ENCODE assay signal across 1 cellular context in genomic region chr16:31009894-31010293, GRCh38.
TF ChIP-seq lines count a peak whose summit lies in the region.

No MANE protein-coding gene starts in this region.

TF ChIP-seq in HepG2, 621 proteins besides CTCF, POLR2A, EP300 and RAD21:
- TF ChIP-seq DPF2 (CRISPR knock-in tag; IDR thresholded peaks at IDR 0.05; ENCODE audit: borderline replicate concordance, low read depth) = no peak
- no peak for TF ChIP-seq RXRA (CRISPR knock-in tag; IDR thresholded peaks at IDR 0.05)
- TF ChIP-seq ARNTL (CRISPR knock-in tag; IDR thresholded peaks at IDR 0.05) = no peak
- TF ChIP-seq STAG1 (CRISPR knock-in tag; IDR thresholded peaks at IDR 0.05) = peak; percentile 32; the same call in 1 of the 2 replicates
- TF ChIP-seq ELF4 (CRISPR knock-in tag; IDR thresholded peaks at IDR 0.05; ENCODE audit: borderline replicate concordance) = no peak
- no peak for TF ChIP-seq KLF15 (CRISPR knock-in tag; IDR thresholded peaks at IDR 0.05; ENCODE audit: borderline replicate concordance)
- no peak for TF ChIP-seq ZSCAN5A (CRISPR knock-in tag; IDR thresholded peaks at IDR 0.05; ENCODE audit: borderline replicate concordance)
- TF ChIP-seq ZIK1 (CRISPR knock-in tag; IDR thresholded peaks at IDR 0.05; ENCODE audit: borderline replicate concordance, low read depth) = no peak
- TF ChIP-seq ZNF607 (CRISPR knock-in tag; IDR thresholded peaks at IDR 0.05; ENCODE audit: borderline replicate concordance) = no peak
- no peak for TF ChIP-seq KDM3A (CRISPR knock-in tag; IDR thresholded peaks at IDR 0.05; ENCODE audit: low read depth)
- TF ChIP-seq ZNF263 (CRISPR knock-in tag; IDR thresholded peaks at IDR 0.05) = 0 out of 2 replicates have a peak, but pooled peaks have one; percentile 1
